Comparison of ENCODE assay signal across 9 cellular contexts in genomic region chr1:15322648-15323350, GRCh38.
A peak's percentile ranks its signal among the peaks of the same experiment; 100 is the strongest.
DNase-seq lines count a peak whose midpoint lies in the region; TF ChIP-seq lines count a peak whose summit lies in the region.
"Had no signal": no experiment of that assay in that cellular context is flagged by ENCODE, and none has a peak within 500 bp of the region (broad histone marks: within the 10 kb centered on the region; RNA-seq: fewer than 3 reads in every experiment).

No MANE protein-coding gene starts in this region.

- peak overlapping the region in 1 of 2 donors; percentile 48 for H3K4me3 ChIP-seq in duodenal mucosa (ENCODE audit: low read depth in 1 of 2, low read length in 2 of 2)

- H3K9ac ChIP-seq in duodenal mucosa (ENCODE audit: low read depth in 1 of 2, low read length in 2 of 2) = peak overlapping the region; percentile 21 to 48

- H3K27ac ChIP-seq in duodenal mucosa (ENCODE audit: low read depth, low read length) = no peak overlapping the region

- H3K9me3 Mint-ChIP-seq in HFFc6 = peaks cover 15% of the 10 kb centered on the region
- peaks cover 8% of the 10 kb centered on the region for H3K9me3 Mint-ChIP-seq in type B pancreatic cell

- H3K4me3 Mint-ChIP-seq in HFFc6 = no peak overlapping the region
- H3K4me3 Mint-ChIP-seq in type B pancreatic cell = no peak overlapping the region
- H3K4me3 Mint-ChIP-seq: activated B cell treated with CpG ODN at 0.5 μM for 24 hours had no signal

- H3K27me3 Mint-ChIP-seq in HFFc6 (ENCODE audit: insufficient read depth) (peaks cover 2% of the 10 kb centered on the region), type B pancreatic cell (peaks cover 12% of the 10 kb centered on the region)

- no peaks in the 10 kb centered on the region for H3K36me3 ChIP-seq in duodenal mucosa (ENCODE audit: control insufficient read depth in 1 of 2, insufficient read depth in 2 of 2, low read length in 2 of 2)

- peaks cover 32% of the 10 kb centered on the region for H3K4me1 Mint-ChIP-seq in HFFc6 (ENCODE audit: low read depth)
- H3K4me1 Mint-ChIP-seq in type B pancreatic cell (ENCODE audit: unreplicated experiment) = peaks cover 35% of the 10 kb centered on the region
- H3K4me1 Mint-ChIP-seq: activated B cell treated with CpG ODN at 0.5 μM for 24 hours had no signal

- peak; percentile 30 for DNase-seq in activated CD4-positive, alpha-beta T cell treated with anti-CD3 and anti-CD28 coated beads for 48 hours
- DNase-seq in activated CD4-positive, alpha-beta T cell treated with anti-CD3 and anti-CD28 coated beads, Interleukin-2, amount 50 U/mL, for 4 hours = no peak
- DNase-seq in RPMI7951 (ENCODE audit: low read depth) (peak; percentile 45), HFFc6 (no peak), NCI-H2081 treated with DMSO at 0.1 percent for 48 hours (lab: John Stamatoyannopoulos, UW) (no peak), type B pancreatic cell (ENCODE audit: extremely low spot score, unreplicated experiment) (no peak)
- DNase-seq in stimulated activated CD8-positive, alpha-beta memory T cell treated with anti-CD3 and anti-CD28 coated beads, Interleukin-4, amount 100 ng/mL, for 48 hours = peak; percentile 37

- H3K4me1 ChIP-seq in duodenal mucosa (ENCODE audit: control insufficient read depth in 1 of 2, insufficient read depth in 2 of 2, low read length in 2 of 2) = peaks cover 14 to 22% of the 10 kb centered on the region in 2 donors

- H3K9me3 ChIP-seq in duodenal mucosa (ENCODE audit: control insufficient read depth in 1 of 2, low read length in 2 of 2) = peaks cover 0 to 7% of the 10 kb centered on the region in 2 donors

- H3K36me3 Mint-ChIP-seq in HFFc6 (ENCODE audit: low read depth) = peaks cover 6% of the 10 kb centered on the region; the same call in 1 of the 2 replicates
- H3K36me3 Mint-ChIP-seq in type B pancreatic cell = no peaks in the 10 kb centered on the region

- no peak overlapping the region for H3K27ac Mint-ChIP-seq in HFFc6
- no peak overlapping the region for H3K27ac Mint-ChIP-seq in type B pancreatic cell
- H3K27ac Mint-ChIP-seq: activated B cell treated with CpG ODN at 0.5 μM for 24 hours had no signal

- no peaks in the 10 kb centered on the region for H3K27me3 ChIP-seq in duodenal mucosa (ENCODE audit: control insufficient read depth in 1 of 2, insufficient read depth in 2 of 2, low read length in 2 of 2)

- TF ChIP-seq CTCF in HFFc6 (IDR thresholded peaks at IDR 0.05) = no peak
- no peak for TF ChIP-seq CTCF in type B pancreatic cell (conservative IDR thresholded peaks at IDR 0.05)

Comparison
In these comparisons a context has a peak if more than half of its experiments do, and no peak if none do; other contexts are left out.
1. DNase-seq: peak in activated CD4-positive, alpha-beta T cell treated with anti-CD3 and anti-CD28 coated beads for 48 hours (single experiment), RPMI7951 (single experiment) and stimulated activated CD8-positive, alpha-beta memory T cell treated with anti-CD3 and anti-CD28 coated beads, Interleukin-4, amount 100 ng/mL, for 48 hours (single experiment); none in activated CD4-positive, alpha-beta T cell treated with anti-CD3 and anti-CD28 coated beads, Interleukin-2, amount 50 U/mL, for 4 hours (0 of 2), HFFc6 (single experiment), NCI-H2081 treated with DMSO at 0.1 percent for 48 hours (single experiment) and type B pancreatic cell (single experiment).